Comparison of ENCODE assay signal across 15 cellular contexts in genomic region chr4:8394806-8395205, GRCh38. TPM values are rescaled to one million over a fixed set of nuclear protein-coding genes. Genes with fewer than 3 reads are reported as not detected.
DNase-seq lines count a peak whose midpoint lies in the region; ATAC-seq and TF ChIP-seq lines count a peak whose summit lies in the region.
"Had no signal": no experiment of that assay in that cellular context is flagged by ENCODE, and none has a peak within 500 bp of the region (broad histone marks: within the 10 kb centered on the region; RNA-seq: fewer than 3 reads in every experiment).

No MANE protein-coding gene starts in this region.

- peaks cover 19% of the 10 kb centered on the region for H3K36me3 ChIP-seq in BLaER1
- peaks cover 0 to 18% of the 10 kb centered on the region in 2 donors for H3K36me3 ChIP-seq in gastrocnemius medialis
- H3K36me3 ChIP-seq in PC-3 (ENCODE audit: low read depth, low read length): no peaks in the 10 kb centered on the region

- no peak overlapping the region for H2AFZ ChIP-seq in PC-3 (ENCODE audit: low read length)

- H3K9ac ChIP-seq in BLaER1 (peak overlapping the region; percentile 76), PC-3 (ENCODE audit: low read length) (no peak overlapping the region)

- H3K27ac Mint-ChIP-seq in activated CD4-positive, alpha-beta T cell treated with anti-CD3 and anti-CD28 coated beads, Interleukin-2, amount 10 ng/mL, durations not matched to agents 24 days and 14 days: no peak overlapping the region
- H3K27ac Mint-ChIP-seq: activated naive CD4-positive, alpha-beta T cell treated with anti-CD3 and anti-CD28 coated beads, Interleukin-2, amount 10 ng/mL, durations not matched to agents 7 days and 5 days had no signal

- H3K9me2 ChIP-seq in PC-3 (replicated peaks; ENCODE audit: low read length): no peaks in the 10 kb centered on the region

- H4K20me1 ChIP-seq in BLaER1: no peaks in the 10 kb centered on the region
- H4K20me1 ChIP-seq in PC-3 (ENCODE audit: low read length): no peaks in the 10 kb centered on the region

- H3K27me3 ChIP-seq in BLaER1: no peaks in the 10 kb centered on the region
- H3K27me3 ChIP-seq in gastrocnemius medialis: no peaks in the 10 kb centered on the region
- H3K27me3 ChIP-seq in PC-3 (ENCODE audit: low read length): no peaks in the 10 kb centered on the region
- H3K27me3 ChIP-seq: right lobe of liver had no signal

- peaks cover 5% of the 10 kb centered on the region for H3K4me1 Mint-ChIP-seq in activated CD4-positive, alpha-beta T cell treated with anti-CD3 and anti-CD28 coated beads, Interleukin-2, amount 10 ng/mL, durations not matched to agents 24 days and 14 days
- H3K4me1 Mint-ChIP-seq: activated naive CD4-positive, alpha-beta T cell treated with anti-CD3 and anti-CD28 coated beads, Interleukin-2, amount 10 ng/mL, durations not matched to agents 7 days and 5 days had no signal

- no peaks in the 10 kb centered on the region for H3K79me2 ChIP-seq in PC-3 (ENCODE audit: low read length)

- peak overlapping the region; percentile 90 for H3K27ac ChIP-seq in BLaER1
- peak overlapping the region; percentile 94 for H3K27ac ChIP-seq in caudate nucleus (ENCODE audit: low read depth, low read length)
- H3K27ac ChIP-seq in gastrocnemius medialis: peak overlapping the region; percentile 78 to 87 (median 79)
- no peak overlapping the region for H3K27ac ChIP-seq in PC-3 (ENCODE audit: low read length)
- H3K27ac ChIP-seq: HL-60, right lobe of liver had no signal

- H3K4me2 ChIP-seq in BLaER1 (peak overlapping the region; percentile 91), PC-3 (ENCODE audit: low read length) (no peak overlapping the region)

- no peaks in the 10 kb centered on the region for H3F3A ChIP-seq in PC-3 (ENCODE audit: low read length, unreplicated experiment)

- no peaks in the 10 kb centered on the region for H3K27me3 Mint-ChIP-seq in activated CD4-positive, alpha-beta T cell treated with anti-CD3 and anti-CD28 coated beads, Interleukin-2, amount 10 ng/mL, durations not matched to agents 24 days and 14 days
- H3K27me3 Mint-ChIP-seq: activated naive CD4-positive, alpha-beta T cell treated with anti-CD3 and anti-CD28 coated beads, Interleukin-2, amount 10 ng/mL, durations not matched to agents 7 days and 5 days had no signal

- intact Hi-C loops in gastrocnemius medialis (cut with DNase I; ENCODE audit: low total_unique reads): loop anchor here (5.0 kb wide), 1 partner anchor 63 kb away; no protein-coding TSS in a partner anchor
- intact Hi-C loops in activated CD4-positive, alpha-beta T cell treated with anti-CD3 and anti-CD28 coated beads, Interleukin-2, amount 10 ng/mL, durations not matched to agents 24 days and 14 days (cut with micrococcal nuclease): no loop called here
- intact Hi-C loops in PC-3 (cut with micrococcal nuclease): no loop called here

- TF ChIP-seq POLR2A in gastrocnemius medialis (IDR thresholded peaks at IDR 0.05): no peak

- DNase-seq in caudate nucleus (lab: John Stamatoyannopoulos, UW) (peak in 37 of 61 donors; percentile 18 to 67 (median 40)), inferior parietal cortex (ENCODE audit: extremely low spot score) (peak; percentile 44), gastrocnemius medialis (no peak), LoVo (ENCODE audit: low spot score) (no peak), PC-3 (no peak)
- DNase-seq in activated CD4-positive, alpha-beta T cell treated with anti-CD3 and anti-CD28 coated beads, Interleukin-2, amount 10 ng/mL, durations not matched to agents 24 days and 14 days: no peak
- DNase-seq: activated naive CD4-positive, alpha-beta T cell treated with anti-CD3 and anti-CD28 coated beads, Interleukin-2, amount 10 ng/mL, durations not matched to agents 7 days and 5 days; HFFc6; NCI-H1930; right lobe of liver; SIG-M5; stimulated activated naive CD8-positive, alpha-beta T cell treated with anti-CD3 and anti-CD28 coated beads, Interleukin-15, Interleukin-2, amounts not matched to agents 100 U/mL and 50 U/mL, for 24 hours had no signal

- no peaks in the 10 kb centered on the region for H3K9me3 Mint-ChIP-seq in activated CD4-positive, alpha-beta T cell treated with anti-CD3 and anti-CD28 coated beads, Interleukin-2, amount 10 ng/mL, durations not matched to agents 24 days and 14 days
- H3K9me3 Mint-ChIP-seq: activated naive CD4-positive, alpha-beta T cell treated with anti-CD3 and anti-CD28 coated beads, Interleukin-2, amount 10 ng/mL, durations not matched to agents 7 days and 5 days; HFFc6 had no signal

- no peak overlapping the region for H3K4me3 Mint-ChIP-seq in activated CD4-positive, alpha-beta T cell treated with anti-CD3 and anti-CD28 coated beads, Interleukin-2, amount 10 ng/mL, durations not matched to agents 24 days and 14 days
- H3K4me3 Mint-ChIP-seq: activated naive CD4-positive, alpha-beta T cell treated with anti-CD3 and anti-CD28 coated beads, Interleukin-2, amount 10 ng/mL, durations not matched to agents 7 days and 5 days had no signal

- POLR2A ChIA-PET in PC-3 (lab: Charles Lee; ENCODE audit: unreplicated experiment): no interaction called here

- ATAC-seq in gastrocnemius medialis (no peak), GM21381 (IDR thresholded peaks at IDR 0.05; ENCODE audit: unreplicated experiment) (no peak), PC-3 (no peak)
- ATAC-seq: stimulated activated naive CD8-positive, alpha-beta T cell treated with anti-CD3 and anti-CD28 coated beads, Interleukin-15, Interleukin-2, amounts not matched to agents 100 U/mL and 50 U/mL, for 24 hours had no signal

- H3K4me3 ChIP-seq in BLaER1 (peak overlapping the region; percentile 68), gastrocnemius medialis (no peak overlapping the region), PC-3 (ENCODE audit: low read length) (no peak overlapping the region)
- H3K4me3 ChIP-seq: right lobe of liver had no signal

- BruUV-seq in PC-3 (replicated peaks; lab: Mats Ljungman, UMichigan): no TSS peak

- H3K4me1 ChIP-seq in BLaER1 (peaks cover 98% of the 10 kb centered on the region), gastrocnemius medialis (peaks cover 42 to 48% of the 10 kb centered on the region in 2 donors), PC-3 (ENCODE audit: insufficient read depth, low read length) (peaks cover 28% of the 10 kb centered on the region)
- H3K4me1 ChIP-seq: right lobe of liver had no signal

- CTCF ChIA-PET in PC-3 (lab: Charles Lee): no interaction called here

- H3K9me3 ChIP-seq in BLaER1: no peaks in the 10 kb centered on the region
- no peaks in the 10 kb centered on the region for H3K9me3 ChIP-seq in gastrocnemius medialis
- no peaks in the 10 kb centered on the region for H3K9me3 ChIP-seq in PC-3 (ENCODE audit: low read length)
- H3K9me3 ChIP-seq: right lobe of liver had no signal

- H3K36me3 Mint-ChIP-seq in activated CD4-positive, alpha-beta T cell treated with anti-CD3 and anti-CD28 coated beads, Interleukin-2, amount 10 ng/mL, durations not matched to agents 24 days and 14 days (ENCODE audit: low read depth): peaks cover 9% of the 10 kb centered on the region
- H3K36me3 Mint-ChIP-seq: activated naive CD4-positive, alpha-beta T cell treated with anti-CD3 and anti-CD28 coated beads, Interleukin-2, amount 10 ng/mL, durations not matched to agents 7 days and 5 days had no signal

- TF ChIP-seq CTCF in gastrocnemius medialis (IDR thresholded peaks at IDR 0.05 in 4 of 5, conservative IDR thresholded peaks at IDR 0.05 in 1 of 5) (no peak), PC-3 (conservative IDR thresholded peaks at IDR 0.05; ENCODE audit: low read depth, low read length) (no peak)

- in situ Hi-C loops in gastrocnemius medialis (cut with MboI; ENCODE audit: low sequenced_read_pairs in 4 of 4): loop anchor here in 1 of 4 donors (10.0 kb wide), 1 partner anchor 70 kb away; no protein-coding TSS in a partner anchor

RNA-seq across cellular contexts. Expression of gene ACOX3, which starts 45.7 kb away (rescaled TPM):
- total RNA-seq in gastrocnemius medialis (10 to 100 TPM; 19.0 to 32.9 (median 22.1) TPM), PC-3 (2014; rRNA removed) (12.2 and 13.0 TPM in 2 replicates)
- 20.5 and 23.0 TPM in 2 replicates for total RNA-seq in activated CD4-positive, alpha-beta T cell treated with anti-CD3 and anti-CD28 coated beads, Interleukin-2, amount 10 ng/mL, durations not matched to agents 24 days and 14 days

RNA-seq across cellular contexts. Expression of gene TRMT44, which starts 45.8 kb away (rescaled TPM):
- total RNA-seq in gastrocnemius medialis: 10 to 100 TPM in 2 of 4 donors, 1 to 10 TPM in 2; 7.5 to 16.4 (median 10.2) TPM
- total RNA-seq in activated CD4-positive, alpha-beta T cell treated with anti-CD3 and anti-CD28 coated beads, Interleukin-2, amount 10 ng/mL, durations not matched to agents 24 days and 14 days: 35.7 and 38.5 TPM in 2 replicates
- 13.3 and 15.3 TPM in 2 replicates for total RNA-seq in PC-3 (2014; rRNA removed)

Comparison
In these comparisons a context has a peak if more than half of its experiments do, and no peak if none do; other contexts are left out.
1. DNase-seq: peak in caudate nucleus (37 of 61) and inferior parietal cortex (single experiment); none in gastrocnemius medialis (0 of 2), activated CD4-positive, alpha-beta T cell treated with anti-CD3 and anti-CD28 coated beads, Interleukin-2, amount 10 ng/mL, durations not matched to agents 24 days and 14 days (single experiment), LoVo (single experiment) and PC-3 (single experiment).